In genomic region chr5:151195622-151196021, GRCh38 we compare ENCODE assay signal across 9 cellular contexts. TPM values are rescaled to one million over a fixed set of nuclear protein-coding genes. Genes with fewer than 3 reads are reported as not detected.
DNase-seq lines count a peak whose midpoint lies in the region; ATAC-seq and TF ChIP-seq lines count a peak whose summit lies in the region.
"Had no signal": no experiment of that assay in that cellular context is flagged by ENCODE, and none has a peak within 500 bp of the region (broad histone marks: within the 10 kb centered on the region; RNA-seq: fewer than 3 reads in every experiment).

No MANE protein-coding gene starts in this region.

- H3K4me3 ChIP-seq in fibroblast of the aortic adventitia (ENCODE audit: low read depth, low read length) (no peak overlapping the region), upper lobe of left lung (no peak overlapping the region)
- H3K4me3 ChIP-seq: cardiac muscle cell had no signal

- CTCF ChIA-PET in activated B cell treated with CpG ODN at 0.5 μM for 24 hours (lab: Charles Lee), result no interaction called here

- peak overlapping the region; percentile 32 for H3K4me3 Mint-ChIP-seq in activated B cell treated with CpG ODN at 0.5 μM for 24 hours

- peak; percentile 40 to 85 (median 52) for TF ChIP-seq EP300 in upper lobe of left lung (IDR thresholded peaks at IDR 0.05)

- POLR2A ChIA-PET in activated B cell treated with CpG ODN at 0.5 μM for 24 hours (lab: Charles Lee), result interaction anchor here (1.0 to 1.9 kb wide), 3 partner anchors 16 to 43 kb away, joined by 4 to 20 read pairs (median 10); partner anchors contain the start of gene CCDC69

- H3K4me1 ChIP-seq in upper lobe of left lung, result peaks cover 10 to 17% (median 13%) of the 10 kb centered on the region in 4 donors

- intact Hi-C loops in activated B cell treated with CpG ODN at 0.5 μM for 24 hours (cut with micrococcal nuclease), result loop anchor here (1.0 to 2.0 kb wide), 6 partner anchors 17 to 72 kb away; partner anchors contain the start of genes CCDC69 and GM2A

- peaks cover 67% of the 10 kb centered on the region for H3K36me3 Mint-ChIP-seq in activated B cell treated with CpG ODN at 0.5 μM for 24 hours (ENCODE audit: low read depth)

- 51 to 73% methylated on average over 5 of the region's 5 CpGs for WGBS in upper lobe of left lung, 2 donors

- no peak for TF ChIP-seq POLR2A in upper lobe of left lung (IDR thresholded peaks at IDR 0.05)

- TF ChIP-seq CTCF in activated B cell treated with CpG ODN at 0.5 μM for 24 hours (IDR thresholded peaks at IDR 0.05) (no peak), fibroblast of the aortic adventitia (IDR thresholded peaks at IDR 0.05; ENCODE audit: insufficient read depth, low read length) (no peak), upper lobe of left lung (IDR thresholded peaks at IDR 0.05) (no peak)

- peak overlapping the region; percentile 84 for H3K27ac Mint-ChIP-seq in activated B cell treated with CpG ODN at 0.5 μM for 24 hours

- H3K9me3 ChIP-seq in upper lobe of left lung, result peaks cover 0 to 4% (median 0%) of the 10 kb centered on the region in 4 donors

- H3K36me3 ChIP-seq in upper lobe of left lung, result peaks cover under 1 to 60% (median 19%) of the 10 kb centered on the region in 4 donors

- no peaks in the 10 kb centered on the region for H3K27me3 Mint-ChIP-seq in activated B cell treated with CpG ODN at 0.5 μM for 24 hours

- ATAC-seq in activated B cell treated with CpG ODN at 0.5 μM for 24 hours (ENCODE audit: low read depth), result no peak
- ATAC-seq in upper lobe of left lung (ENCODE audit: low FRiP score in 2 of 2), result peak; percentile 59 to 79
- no peak for ATAC-seq in GM21367 (IDR thresholded peaks at IDR 0.05; ENCODE audit: unreplicated experiment)

- H3K27ac ChIP-seq in upper lobe of left lung, result peak overlapping the region in 3 of 4 donors; percentile 57 to 78 (median 76)
- H3K27ac ChIP-seq: cardiac muscle cell had no signal

- H3K4me1 Mint-ChIP-seq in activated B cell treated with CpG ODN at 0.5 μM for 24 hours, result peaks cover 77% of the 10 kb centered on the region

- H3K9me3 Mint-ChIP-seq in activated B cell treated with CpG ODN at 0.5 μM for 24 hours, result peaks cover 5% of the 10 kb centered on the region

- H3K27me3 ChIP-seq in upper lobe of left lung, result no peaks in the 10 kb centered on the region
- H3K27me3 ChIP-seq: cardiac muscle cell had no signal

- DNase-seq in stimulated activated CD4-positive, alpha-beta T cell treated with anti-CD3 and anti-CD28 coated beads, TNF-alpha, amount 100 ng/mL, for 4 hours (ENCODE audit: low read depth in 3 of 3), result peak in 2 of 3 experiments; percentile 35 to 40
- DNase-seq in stimulated activated CD4-positive, alpha-beta T cell treated with anti-CD3 and anti-CD28 coated beads, Interleukin-15, amount 100 ng/mL, for 24 hours, result no peak
- DNase-seq in activated B cell treated with CpG ODN at 0.5 μM for 24 hours (no peak), fibroblast of the aortic adventitia (ENCODE audit: low read depth) (peak; percentile 68), upper lobe of left lung (peak in 1 of 2 donors; percentile 28), anterior cingulate cortex (lab: John Stamatoyannopoulos, UW) (no peak), DMS79 (lab: John Stamatoyannopoulos, UW) (no peak)

RNA-seq across cellular contexts. Expression of gene CCDC69, which starts 28.3 kb away (rescaled TPM):
- total RNA-seq in activated B cell treated with CpG ODN at 0.5 μM for 24 hours (98.9 and 109 TPM in 2 replicates), fibroblast of the aortic adventitia (ENCODE audit: low replicate concordance) (1.5 and 2.8 TPM in 2 replicates), upper lobe of left lung (100 to 1,000 TPM in 3 of 6 donors, 10 to 100 TPM in 3; 61.0 to 119 (median 92.6) TPM)

RNA-seq across cellular contexts. Expression of gene ANXA6, which starts 38.0 kb away (rescaled TPM):
- total RNA-seq in activated B cell treated with CpG ODN at 0.5 μM for 24 hours (367 and 379 TPM in 2 replicates), fibroblast of the aortic adventitia (ENCODE audit: low replicate concordance) (111 and 194 TPM in 2 replicates), upper lobe of left lung (100 to 1,000 TPM in 1 of 6 donors, 10 to 100 TPM in 5; 68.5 to 176 (median 84.5) TPM)

RNA-seq across cellular contexts. Expression of gene GM2A, which starts 57.4 kb away (rescaled TPM):
- total RNA-seq in activated B cell treated with CpG ODN at 0.5 μM for 24 hours, result 51.3 and 53.1 TPM in 2 replicates
- total RNA-seq in fibroblast of the aortic adventitia (ENCODE audit: low replicate concordance), result 26.2 and 42.6 TPM in 2 replicates
- total RNA-seq in upper lobe of left lung, result 100 to 1,000 TPM in 1 of 6 donors, 10 to 100 TPM in 5; 27.2 to 129 (median 59.0) TPM

Comparison
In these comparisons a context has a peak if more than half of its experiments do, and no peak if none do; other contexts are left out.
1. DNase-seq: peak in stimulated activated CD4-positive, alpha-beta T cell treated with anti-CD3 and anti-CD28 coated beads, TNF-alpha, amount 100 ng/mL, for 4 hours (2 of 3) and fibroblast of the aortic adventitia (single experiment); none in stimulated activated CD4-positive, alpha-beta T cell treated with anti-CD3 and anti-CD28 coated beads, Interleukin-15, amount 100 ng/mL, for 24 hours (single experiment), activated B cell treated with CpG ODN at 0.5 μM for 24 hours (single experiment), anterior cingulate cortex (0 of 58) and DMS79 (single experiment).
2. ATAC-seq: peak in upper lobe of left lung (2 of 2); none in activated B cell treated with CpG ODN at 0.5 μM for 24 hours (single experiment) and GM21367 (single experiment).
3. RNA of gene CCDC69, which starts 28.3 kb away (total RNA-seq): 98.9 to 109 TPM in activated B cell treated with CpG ODN at 0.5 μM for 24 hours and 61.0 to 119 TPM in upper lobe of left lung; 1.5 to 2.8 TPM in fibroblast of the aortic adventitia; every median in the first group is over 10 times any median in the second.